Comparison of ENCODE assay signal across 23 cellular contexts in the genomic region with DNA sequence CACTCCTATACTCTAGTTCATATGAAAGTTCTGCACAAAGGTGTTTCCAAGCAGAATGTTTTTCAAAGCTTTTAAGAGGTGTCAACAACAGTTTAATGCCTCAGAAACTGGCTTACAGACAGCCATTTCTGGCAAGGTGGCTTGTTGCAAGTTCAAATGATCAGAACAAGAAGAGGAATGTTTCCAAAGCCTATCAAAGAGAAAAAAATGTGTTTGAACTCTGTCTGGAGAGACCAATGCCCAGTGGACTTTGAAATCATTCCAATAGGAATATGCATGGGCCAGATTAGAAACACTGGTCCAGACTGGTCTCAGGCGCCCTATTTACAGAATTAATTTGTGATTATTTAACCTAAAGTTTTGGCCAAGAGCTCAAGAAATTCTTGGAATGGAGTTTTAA.
A peak's percentile ranks its signal among the peaks of the same experiment; 100 is the strongest.
DNase-seq lines count a peak whose midpoint lies in the region; ATAC-seq, FAIRE-seq and TF ChIP-seq lines count a peak whose summit lies in the region.
"Had no signal": no experiment of that assay in that cellular context is flagged by ENCODE, and none has a peak within 500 bp of the region (broad histone marks: within the 10 kb centered on the region; RNA-seq: fewer than 3 reads in every experiment).

No MANE protein-coding gene starts in this region.

- no peak for TF ChIP-seq CTCF in cardiac muscle cell (IDR thresholded peaks at IDR 0.05; ENCODE audit: low read depth, low read length)
- TF ChIP-seq CTCF in left ventricle myocardium inferior (IDR thresholded peaks at IDR 0.05; ENCODE audit: borderline replicate concordance): no peak
- no peak for TF ChIP-seq CTCF in right lobe of liver (IDR thresholded peaks at IDR 0.05)

- DNase-seq in cardiac muscle cell (ENCODE audit: low read depth in 1 of 2, low spot score in 1 of 2) (no peak), left ventricle myocardium inferior (no peak), left lobe of liver (ENCODE audit: low spot score) (no peak), right lobe of liver (no peak), small intestine (peak; percentile 20), NCI-H1436 (lab: John Stamatoyannopoulos, UW) (no peak), COLO829 (ENCODE audit: low spot score) (no peak), HAP-1 (ENCODE audit: low spot score in 2 of 2) (no peak)
- DNase-seq: BE2C; Caco-2; CD4-positive, alpha-beta T cell; DMS153; DND-41; GM23248; H7 had no signal

- in situ Hi-C loops in HAP-1 (cut with MboI; ENCODE audit: low sequenced_read_pairs): no loop called here

- H3K4me1 ChIP-seq in cardiac muscle cell (ENCODE audit: low read depth): peaks cover 19% of the 10 kb centered on the region
- H3K4me1 ChIP-seq in left ventricle myocardium inferior: no peaks in the 10 kb centered on the region
- peaks cover 0 to 27% (median 9%) of the 10 kb centered on the region in 4 donors for H3K4me1 ChIP-seq in right lobe of liver
- no peaks in the 10 kb centered on the region for H3K4me1 ChIP-seq in small intestine (ENCODE audit: control insufficient read depth in 2 of 2, insufficient read depth in 1 of 2, low read depth in 1 of 2, low read length in 1 of 2)
- H3K4me1 ChIP-seq in HAP-1: no peaks in the 10 kb centered on the region
- H3K4me1 ChIP-seq: BLaER1 treated with 17β-estradiol and CSF1 and Interleukin-3, amounts not matched to agents 10 nM and 100 nM; Caco-2 had no signal

- ATAC-seq in left lobe of liver (peak; percentile 56), right lobe of liver (peak; percentile 73 to 92 (median 84))
- ATAC-seq: HCT116 had no signal

- H3K36me3 ChIP-seq in cardiac muscle cell: peaks cover 55% of the 10 kb centered on the region
- H3K36me3 ChIP-seq in left ventricle myocardium inferior: peaks cover 17% of the 10 kb centered on the region
- H3K36me3 ChIP-seq in right lobe of liver: peaks cover 0 to 73% (median 29%) of the 10 kb centered on the region in 4 donors
- peaks cover 0 to 20% of the 10 kb centered on the region in 2 donors for H3K36me3 ChIP-seq in small intestine (ENCODE audit: control insufficient read depth in 2 of 2, insufficient read depth in 2 of 2, low read length in 2 of 2)
- H3K36me3 ChIP-seq in HAP-1 (replicated peaks): no peaks in the 10 kb centered on the region
- H3K36me3 ChIP-seq: BE2C; BLaER1 treated with 17β-estradiol and CSF1 and Interleukin-3, amounts not matched to agents 10 nM and 100 nM had no signal

- peak overlapping the region; percentile 77 for H3K27ac ChIP-seq in cardiac muscle cell
- H3K27ac ChIP-seq in left ventricle myocardium inferior (replicated peaks): no peak overlapping the region
- H3K27ac ChIP-seq in right lobe of liver: peak overlapping the region in 2 of 3 donors; percentile 44 to 61
- no peak overlapping the region for H3K27ac ChIP-seq in small intestine (ENCODE audit: low read depth in 1 of 2, low read length in 1 of 2)
- H3K27ac ChIP-seq: 22Rv1; BLaER1 treated with 17β-estradiol and CSF1 and Interleukin-3, amounts not matched to agents 10 nM and 100 nM; GM23248 had no signal

- H3K27me3 ChIP-seq in cardiac muscle cell (no peaks in the 10 kb centered on the region), left ventricle myocardium inferior (ENCODE audit: low read depth) (no peaks in the 10 kb centered on the region), right lobe of liver (no peaks in the 10 kb centered on the region), small intestine (ENCODE audit: control insufficient read depth in 2 of 2, insufficient read depth in 2 of 2, low read length in 2 of 2) (no peaks in the 10 kb centered on the region), HAP-1 (ENCODE audit: low read depth) (no peaks in the 10 kb centered on the region)
- H3K27me3 ChIP-seq: BE2C; BLaER1 treated with 17β-estradiol and CSF1 and Interleukin-3, amounts not matched to agents 10 nM and 100 nM had no signal

- H3K9me3 ChIP-seq in cardiac muscle cell (ENCODE audit: low read depth) (no peaks in the 10 kb centered on the region), left ventricle myocardium inferior (replicated peaks) (peaks cover 20% of the 10 kb centered on the region), right lobe of liver (no peaks in the 10 kb centered on the region), small intestine (ENCODE audit: control insufficient read depth, low read depth) (no peaks in the 10 kb centered on the region), HAP-1 (no peaks in the 10 kb centered on the region)
- H3K9me3 ChIP-seq: BE2C had no signal

- FAIRE-seq in small intestine (lab: Jason Lieb, UNC): no peak
- FAIRE-seq: A204.1, G401.6, GM12892, GM19239, H1 had no signal

- no peak for TF ChIP-seq POLR2A in right lobe of liver (IDR thresholded peaks at IDR 0.05)

- WGBS in right lobe of liver (ENCODE audit: insufficient coverage, low coverage, low lambda C conversion rate, missing lambda C conversion rate): 27% methylated on average over 1 of the region's 1 CpG
- WGBS in small intestine, 3 donors: 41 to 93% (median 75%) methylated on average over 1 of the region's 1 CpG

- intact Hi-C loops in left ventricle myocardium inferior (cut with micrococcal nuclease) (no loop called here), right lobe of liver (cut with DNase I) (no loop called here)

- H3K4me3 ChIP-seq in cardiac muscle cell: no peak overlapping the region
- H3K4me3 ChIP-seq in left ventricle myocardium inferior: no peak overlapping the region
- no peak overlapping the region for H3K4me3 ChIP-seq in right lobe of liver
- H3K4me3 ChIP-seq in small intestine (ENCODE audit: low read depth in 1 of 2, low read length in 2 of 2): no peak overlapping the region
- no peak overlapping the region for H3K4me3 ChIP-seq in HAP-1
- H3K4me3 ChIP-seq: BLaER1 treated with 17β-estradiol and CSF1 and Interleukin-3, amounts not matched to agents 10 nM and 100 nM; GM23248 had no signal

Comparison
In these comparisons a context has a peak if more than half of its experiments do, and no peak if none do; other contexts are left out.
1. H3K27ac ChIP-seq: peak in cardiac muscle cell (single experiment) and right lobe of liver (2 of 3); none in left ventricle myocardium inferior (single experiment) and small intestine (0 of 2).